In the genomic region with DNA sequence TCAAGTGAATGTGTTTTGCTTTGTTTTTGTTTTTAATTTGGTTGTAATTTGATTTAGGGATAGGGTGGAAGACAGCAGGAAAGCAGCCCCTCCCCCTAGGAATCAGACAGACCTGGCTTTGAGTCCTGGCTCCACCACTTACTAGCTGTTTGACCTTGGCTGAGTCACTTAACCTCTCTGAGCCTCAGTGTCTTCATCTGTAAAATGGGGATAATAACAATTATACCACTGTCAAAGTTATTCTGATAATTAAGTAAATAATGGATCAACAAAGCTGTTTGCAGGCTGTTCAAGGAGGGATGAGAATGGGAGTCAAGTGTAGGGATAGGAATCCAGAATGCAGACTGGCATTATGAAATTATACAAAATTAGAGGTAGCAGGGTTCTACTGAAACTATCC, we compare ENCODE assay signal across 1 cellular context.
TF ChIP-seq lines count a peak whose summit lies in the region.

No MANE protein-coding gene starts in this region.

TF ChIP-seq in HepG2, 621 proteins besides CTCF, POLR2A, EP300 and RAD21:
- TF ChIP-seq ZNF629 (CRISPR knock-in tag; conservative IDR thresholded peaks at IDR 0.05) (peak; percentile 94), ZNF589 (CRISPR knock-in tag; conservative IDR thresholded peaks at IDR 0.05) (no peak), ADNP (CRISPR knock-in tag; IDR thresholded peaks at IDR 0.05) (peak; percentile 34; the same call in 1 of the 2 replicates), ZNF558 (CRISPR knock-in tag; IDR thresholded peaks at IDR 0.05; ENCODE audit: borderline replicate concordance) (peak; percentile 57; the same call in 1 of the 2 replicates), RCOR2 (CRISPR knock-in tag; IDR thresholded peaks at IDR 0.05) (peak; percentile 20; the same call in 1 of the 2 replicates), ZMYM3 (CRISPR knock-in tag; IDR thresholded peaks at IDR 0.05) (peak; percentile 61; the same call in 1 of the 2 replicates), HNF4A (CRISPR knock-in tag; IDR thresholded peaks at IDR 0.05) (no peak)
